21 cellular contexts compared by ENCODE assay signal in genomic region chr6:22959571-22959970, GRCh38.
"Had no signal": no experiment of that assay in that cellular context is flagged by ENCODE, and none has a peak within 500 bp of the region (broad histone marks: within the 10 kb centered on the region; RNA-seq: fewer than 3 reads in every experiment).

No MANE protein-coding gene starts in this region.

- ATAC-seq: effector memory CD8-positive, alpha-beta T cell; gastrocnemius medialis; heart right ventricle; left cardiac atrium; left lung; left ventricle myocardium superior; lower lobe of right lung; mucosa of descending colon had no signal

- H3K36me3 ChIP-seq: colonic mucosa, esophagus muscularis mucosa, gastrocnemius medialis, heart right ventricle, left lung, lower lobe of right lung had no signal

- H3K4me3 ChIP-seq: colonic mucosa, esophagus muscularis mucosa, gastrocnemius medialis, heart right ventricle, left lung, lower lobe of right lung, mucosa of descending colon had no signal

- H3K27me3 Mint-ChIP-seq: dendritic cell treated with granulocyte-macrophage colony-stimulating factor and Interleukin-4, amounts not matched to agents 40 ng/mL and 50 ng/mL, for 4 days; effector memory CD8-positive, alpha-beta T cell; memory B cell had no signal

- H3K4me1 ChIP-seq: colonic mucosa, lower lobe of right lung had no signal

- H3K27ac Mint-ChIP-seq: dendritic cell treated with granulocyte-macrophage colony-stimulating factor and Interleukin-4, amounts not matched to agents 40 ng/mL and 50 ng/mL, for 4 days; effector memory CD8-positive, alpha-beta T cell; endodermal cell; memory B cell had no signal

- H3K36me3 Mint-ChIP-seq: memory B cell had no signal

- H3K9me3 ChIP-seq: colonic mucosa, esophagus muscularis mucosa, gastrocnemius medialis, left lung, lower lobe of right lung, mucosa of descending colon had no signal

- DNase-seq: colonic mucosa; cortex of kidney; effector CD8-positive, alpha-beta T cell; effector memory CD8-positive, alpha-beta T cell; endodermal cell; foreskin melanocyte; gastrocnemius medialis; glutamatergic neuron; head of caudate nucleus; heart right ventricle; hippocampal formation; left cardiac atrium; left lung; left ventricle myocardium superior; lower lobe of right lung; mesendoderm; mucosa of descending colon; naive B cell had no signal

- H3K27me3 ChIP-seq: colonic mucosa, esophagus muscularis mucosa, gastrocnemius medialis, heart right ventricle, left lung had no signal

- H3K27ac ChIP-seq: colonic mucosa, esophagus muscularis mucosa, gastrocnemius medialis, heart right ventricle, left lung, lower lobe of right lung had no signal

- H3K4me3 Mint-ChIP-seq: dendritic cell treated with granulocyte-macrophage colony-stimulating factor and Interleukin-4, amounts not matched to agents 40 ng/mL and 50 ng/mL, for 4 days; effector memory CD8-positive, alpha-beta T cell; endodermal cell; memory B cell had no signal
